8 cellular contexts compared by ENCODE assay signal in genomic region chr13:97911311-97912138, GRCh38. TPM values are rescaled to one million over a fixed set of nuclear protein-coding genes. Genes with fewer than 3 reads are reported as not detected.
DNase-seq lines count a peak whose midpoint lies in the region; ATAC-seq and TF ChIP-seq lines count a peak whose summit lies in the region.

No MANE protein-coding gene starts in this region.

- peak; percentile 46 for TF ChIP-seq CTCF in neural crest cell (conservative IDR thresholded peaks at IDR 0.05)

- H3K36me3 Mint-ChIP-seq in activated T-helper 17 cell treated with anti-CD3 and anti-CD28 coated beads, Interleukin-2, amount 50 U/mL, for 72 hours (ENCODE audit: low read depth), result no peaks in the 10 kb centered on the region
- no peaks in the 10 kb centered on the region for H3K36me3 Mint-ChIP-seq in neural crest cell (ENCODE audit: low read depth)

- no peak overlapping the region for H3K4me3 Mint-ChIP-seq in activated T-helper 17 cell treated with anti-CD3 and anti-CD28 coated beads, Interleukin-2, amount 50 U/mL, for 72 hours
- no peak overlapping the region for H3K4me3 Mint-ChIP-seq in neural crest cell

- H3K4me1 Mint-ChIP-seq in activated T-helper 17 cell treated with anti-CD3 and anti-CD28 coated beads, Interleukin-2, amount 50 U/mL, for 72 hours, result no peaks in the 10 kb centered on the region
- no peaks in the 10 kb centered on the region for H3K4me1 Mint-ChIP-seq in neural crest cell

- DNase-seq in activated naive CD4-positive, alpha-beta T cell treated with Interleukin-2 at 50 U/mL for 16 hours, result peak; percentile 3
- DNase-seq in activated naive CD4-positive, alpha-beta T cell treated with anti-CD3 and anti-CD28 coated beads, Interleukin-2, amount 50 U/mL, for 16 hours, result no peak
- DNase-seq in neural crest cell (ENCODE audit: low read depth, low spot score), result no peak
- no peak for DNase-seq in midbrain (lab: John Stamatoyannopoulos, UW)
- no peak for DNase-seq in NCI-H345 treated with DMSO at 0.1 percent for 48 hours (lab: John Stamatoyannopoulos, UW; ENCODE audit: unreplicated experiment)

- peaks cover 6% of the 10 kb centered on the region for H3K9me3 Mint-ChIP-seq in activated T-helper 17 cell treated with anti-CD3 and anti-CD28 coated beads, Interleukin-2, amount 50 U/mL, for 72 hours
- H3K9me3 Mint-ChIP-seq in neural crest cell, result peaks cover 11% of the 10 kb centered on the region

- peaks cover 28% of the 10 kb centered on the region for H3K27me3 Mint-ChIP-seq in activated T-helper 17 cell treated with anti-CD3 and anti-CD28 coated beads, Interleukin-2, amount 50 U/mL, for 72 hours
- H3K27me3 Mint-ChIP-seq in neural crest cell (ENCODE audit: low read depth), result no peaks in the 10 kb centered on the region

- no peak overlapping the region for H3K27ac Mint-ChIP-seq in activated T-helper 17 cell treated with anti-CD3 and anti-CD28 coated beads, Interleukin-2, amount 50 U/mL, for 72 hours
- H3K27ac Mint-ChIP-seq in neural crest cell (ENCODE audit: unreplicated experiment), result no peak overlapping the region

- ATAC-seq in HG03039 (IDR thresholded peaks at IDR 0.05; ENCODE audit: unreplicated experiment), result peak; percentile 54
- ATAC-seq in activated T-helper 17 cell treated with anti-CD3 and anti-CD28 coated beads, Interleukin-2, amount 50 U/mL, for 72 hours (replicated peaks), result peak; percentile 78
- ATAC-seq in HG02973 (IDR thresholded peaks at IDR 0.05; ENCODE audit: unreplicated experiment), result no peak

RNA-seq across cellular contexts. Expression of gene IPO5, which starts 42.0 kb away (rescaled TPM):
- total RNA-seq in activated T-helper 17 cell treated with anti-CD3 and anti-CD28 coated beads, Interleukin-2, amount 50 U/mL, for 72 hours, result 100 to 1,000 TPM; 166 to 246 TPM
- total RNA-seq in neural crest cell, result 249 and 251 TPM in 2 replicates
